8 cellular contexts compared by ENCODE assay signal in the genomic region with DNA sequence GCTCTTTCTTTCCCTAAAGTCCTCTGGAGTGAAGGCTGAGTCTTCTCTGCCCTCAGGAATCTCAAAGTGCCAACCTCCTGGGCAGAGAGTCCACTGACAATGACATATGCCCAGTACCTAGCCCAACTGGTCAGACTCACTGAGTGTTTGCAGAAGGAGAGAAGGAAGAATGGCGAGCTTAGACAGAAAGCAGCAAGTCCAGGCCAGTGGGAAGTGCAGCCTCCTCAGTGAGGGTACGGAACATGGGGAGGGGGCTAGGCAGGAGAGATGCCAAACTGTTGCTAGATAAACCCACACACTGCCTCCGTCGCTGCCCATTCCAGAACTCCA. TPM values are rescaled to one million over a fixed set of nuclear protein-coding genes. Genes with fewer than 3 reads are reported as not detected.
A peak's percentile ranks its signal among the peaks of the same experiment; 100 is the strongest.
DNase-seq lines count a peak whose midpoint lies in the region; ATAC-seq, FAIRE-seq and TF ChIP-seq lines count a peak whose summit lies in the region.

No MANE protein-coding gene starts in this region.

- TF ChIP-seq CTCF in DOHH2 (IDR thresholded peaks at IDR 0.05; ENCODE audit: low read depth, low read length, poor library complexity, severe bottlenecking), result no peak
- no peak for TF ChIP-seq CTCF in endothelial cell of umbilical vein (IDR thresholded peaks at IDR 0.05; ENCODE audit: extremely low read depth in 1 of 2, insufficient read depth in 1 of 2, low read depth in 1 of 2, low read length in 2 of 2)
- TF ChIP-seq CTCF in osteocyte (IDR thresholded peaks at IDR 0.05), result no peak

- dilution Hi-C loops in endothelial cell of umbilical vein (cut with MboI; ENCODE audit: extremely low pct_ligation_motif_present, low sequenced_read_pairs), result no loop called here

- H3K27ac ChIP-seq in DOHH2 (ENCODE audit: low read depth, low read length), result no peak overlapping the region
- H3K27ac ChIP-seq in endothelial cell of umbilical vein (ENCODE audit: insufficient read depth, low read depth, low read length), result peak overlapping the region; percentile 52

- peak; percentile 28 for FAIRE-seq in endothelial cell of umbilical vein (lab: Jason Lieb, UNC)

- H2AFZ ChIP-seq in endothelial cell of umbilical vein (ENCODE audit: low read depth, low read length), result peak overlapping the region; percentile 98

- no TSS peak for BruUV-seq in endothelial cell of umbilical vein (replicated peaks; lab: Mats Ljungman, UMichigan)

- peaks cover 12% of the 10 kb centered on the region for H3K4me1 Mint-ChIP-seq in osteocyte (ENCODE audit: unreplicated experiment)

- DNase-seq in NT2/D1 (ENCODE audit: low read depth, low spot score) (no peak), endothelial cell of umbilical vein (ENCODE audit: low read depth, low spot score) (no peak), osteocyte (ENCODE audit: extremely low spot score, unreplicated experiment) (no peak), NCI-H1930 (lab: John Stamatoyannopoulos, UW) (no peak), NCI-H2107 (lab: John Stamatoyannopoulos, UW) (no peak)

- H3K36me3 ChIP-seq in DOHH2 (ENCODE audit: control insufficient read depth, low read length) (peaks cover 26% of the 10 kb centered on the region), NT2/D1 (ENCODE audit: insufficient read depth, insufficient read length, low read length) (peaks cover 40% of the 10 kb centered on the region), endothelial cell of umbilical vein (ENCODE audit: control insufficient read depth in 2 of 2, extremely low read depth in 1 of 2, insufficient read depth in 2 of 2, low read length in 2 of 2) (peaks cover 0 to 7% of the 10 kb centered on the region in 2 experiments)

- no peaks in the 10 kb centered on the region for H3K9me1 ChIP-seq in endothelial cell of umbilical vein (replicated peaks; ENCODE audit: control insufficient read depth, extremely low read depth, insufficient read depth, low read length)

- H3K4me2 ChIP-seq in DOHH2 (ENCODE audit: low read length) (peak overlapping the region; percentile 76), endothelial cell of umbilical vein (ENCODE audit: insufficient read depth, low read length) (peak overlapping the region; percentile 79)

- no peak for TF ChIP-seq POLR2A in endothelial cell of umbilical vein (IDR thresholded peaks at IDR 0.05; ENCODE audit: low read depth, low read length)

- peak overlapping the region; percentile 73 for H3K4me3 ChIP-seq in DOHH2 (ENCODE audit: low read length)
- peak overlapping the region; percentile 71 for H3K4me3 ChIP-seq in NT2/D1 (ENCODE audit: insufficient read length, low read depth)
- peak overlapping the region; percentile 73 to 87 (median 78) for H3K4me3 ChIP-seq in endothelial cell of umbilical vein (replicated peaks in 1 of 3; ENCODE audit: insufficient read depth in 1 of 3, low read depth in 1 of 3, low read length in 3 of 3)

- H3K9ac ChIP-seq in NT2/D1 (ENCODE audit: insufficient read length, low read depth), result peak overlapping the region; percentile 97
- H3K9ac ChIP-seq in endothelial cell of umbilical vein (replicated peaks; ENCODE audit: extremely low read depth, insufficient read depth, low read length), result peak overlapping the region; percentile 69

- H3K4me1 ChIP-seq in DOHH2 (ENCODE audit: control insufficient read depth, low read length), result peaks cover 24% of the 10 kb centered on the region
- H3K4me1 ChIP-seq in NT2/D1 (ENCODE audit: insufficient read depth, insufficient read length), result peaks cover 7% of the 10 kb centered on the region
- H3K4me1 ChIP-seq in endothelial cell of umbilical vein (ENCODE audit: control insufficient read depth, extremely low read depth, insufficient read depth, low read length), result peaks cover 8% of the 10 kb centered on the region

- H3K27ac Mint-ChIP-seq in osteocyte (ENCODE audit: unreplicated experiment), result peak overlapping the region; percentile 94

- H3F3A ChIP-seq in DOHH2 (ENCODE audit: control insufficient read depth, insufficient read depth), result peaks cover 11% of the 10 kb centered on the region

- no peaks in the 10 kb centered on the region for H3K9me2 ChIP-seq in DOHH2 (replicated peaks; ENCODE audit: control insufficient read depth, low read length)

- intact Hi-C loops in endothelial cell of umbilical vein (cut with micrococcal nuclease), result loop anchor here (1.0 kb wide), 2 partner anchors 12 to 31 kb away; partner anchors contain the start of gene SRP68

- H3K36me3 Mint-ChIP-seq in osteocyte (ENCODE audit: unreplicated experiment), result peaks cover 15% of the 10 kb centered on the region

- peak overlapping the region; percentile 98 for H3K4me3 Mint-ChIP-seq in osteocyte (ENCODE audit: unreplicated experiment)

- POLR2A ChIA-PET in endothelial cell of umbilical vein (lab: Charles Lee), result interaction anchor here (0.6 to 1.2 kb wide), 2 partner anchors 31 to 164 kb away, joined by 5 read pairs; partner anchors contain the start of gene SRP68

- no peaks in the 10 kb centered on the region for H4K20me1 ChIP-seq in DOHH2 (ENCODE audit: control insufficient read depth, insufficient read depth, low read depth, low read length)
- H4K20me1 ChIP-seq in endothelial cell of umbilical vein (replicated peaks; ENCODE audit: control insufficient read depth, extremely low read depth, insufficient read depth, low read length), result no peaks in the 10 kb centered on the region

- H3K9me3 Mint-ChIP-seq in osteocyte (ENCODE audit: unreplicated experiment), result no peaks in the 10 kb centered on the region

- no peaks in the 10 kb centered on the region for H3K27me3 Mint-ChIP-seq in osteocyte (ENCODE audit: unreplicated experiment)

- CTCF ChIA-PET in endothelial cell of umbilical vein (lab: Charles Lee), result interaction anchor here (1.0 to 4.2 kb wide), 9 partner anchors 10 to 295 kb away, joined by 3 to 24 read pairs (median 4); partner anchors contain the start of genes MRPL38 and PRPSAP1

- H3K27me3 ChIP-seq in DOHH2 (ENCODE audit: control insufficient read depth, low read length), result no peaks in the 10 kb centered on the region
- no peaks in the 10 kb centered on the region for H3K27me3 ChIP-seq in NT2/D1 (ENCODE audit: insufficient read depth, insufficient read length)
- H3K27me3 ChIP-seq in endothelial cell of umbilical vein (ENCODE audit: control insufficient read depth in 2 of 2, insufficient read depth in 2 of 2, low read length in 2 of 2), result no peaks in the 10 kb centered on the region

- no peaks in the 10 kb centered on the region for H3K9me3 ChIP-seq in DOHH2 (ENCODE audit: control insufficient read depth, insufficient read depth, low read length)
- H3K9me3 ChIP-seq in NT2/D1 (ENCODE audit: insufficient read depth, low read length), result no peaks in the 10 kb centered on the region
- no peaks in the 10 kb centered on the region for H3K9me3 ChIP-seq in endothelial cell of umbilical vein (replicated peaks; ENCODE audit: control insufficient read depth, insufficient read depth, low read length)

- H3K79me2 ChIP-seq in DOHH2 (ENCODE audit: control insufficient read depth, low read length) (peaks cover 19% of the 10 kb centered on the region), endothelial cell of umbilical vein (ENCODE audit: control insufficient read depth, insufficient read depth, low read length) (peaks cover 11% of the 10 kb centered on the region)

- ATAC-seq in HG03095 (IDR thresholded peaks at IDR 0.05; ENCODE audit: unreplicated experiment), result no peak
- ATAC-seq in HG03039 (IDR thresholded peaks at IDR 0.05; ENCODE audit: unreplicated experiment), result no peak

RNA-seq across cellular contexts. Expression of gene EXOC7, which starts 0.7 kb away (rescaled TPM):
- total RNA-seq in endothelial cell of umbilical vein (122 and 137 TPM in 2 replicates), osteocyte (158 and 164 TPM in 2 replicates)
- polyA plus RNA-seq in endothelial cell of umbilical vein, result 91.5 and 104 TPM in 2 replicates
- polyA plus RNA-seq in endothelial cell of umbilical vein (2011; cell fraction: cytosol; rRNA removed), result 75.7 and 77.3 TPM in 2 replicates
- polyA plus RNA-seq in endothelial cell of umbilical vein (2011; cell fraction: nucleus; rRNA removed), result 211 and 239 TPM in 2 replicates
- polyA plus RNA-seq in endothelial cell of umbilical vein (2012), result 127 and 145 TPM in 2 replicates
- 135 and 149 TPM in 2 replicates for polyA minus RNA-seq in endothelial cell of umbilical vein
- 57.0 TPM for polyA minus RNA-seq in endothelial cell of umbilical vein (2011; cell fraction: cytosol; rRNA and poly(A)+ RNA removed)
- 89.1 and 93.6 TPM in 2 replicates for polyA minus RNA-seq in endothelial cell of umbilical vein (2011; cell fraction: nucleus; rRNA and poly(A)+ RNA removed)

RNA-seq across cellular contexts. Expression of gene ZACN, which starts 23.9 kb away (rescaled TPM):
- total RNA-seq in endothelial cell of umbilical vein (not detected in 2 replicates), osteocyte (not detected in 2 replicates)
- 0.05 and 0.18 TPM in 2 replicates for polyA plus RNA-seq in endothelial cell of umbilical vein
- polyA plus RNA-seq in endothelial cell of umbilical vein (2011; cell fraction: cytosol; rRNA removed), result 0.03 and 0.13 TPM in 2 replicates
- polyA plus RNA-seq in endothelial cell of umbilical vein (2011; cell fraction: nucleus; rRNA removed), result 0.34 and 0.50 TPM in 2 replicates
- 0.41 and 3.6 TPM in 2 replicates for polyA plus RNA-seq in endothelial cell of umbilical vein (2012)
- not detected in 2 replicates for polyA minus RNA-seq in endothelial cell of umbilical vein
- polyA minus RNA-seq in endothelial cell of umbilical vein (2011; cell fraction: cytosol; rRNA and poly(A)+ RNA removed), result not detected
- polyA minus RNA-seq in endothelial cell of umbilical vein (2011; cell fraction: nucleus; rRNA and poly(A)+ RNA removed), result not detected in 2 replicates

RNA-seq across cellular contexts. Expression of gene GALR2, which starts 28.3 kb away (rescaled TPM):
- total RNA-seq in endothelial cell of umbilical vein (not detected in 2 replicates), osteocyte (not detected in 2 replicates)
- polyA plus RNA-seq in endothelial cell of umbilical vein, result 0.47 and 0.53 TPM in 2 replicates
- 0.14 TPM in 2 replicates for polyA plus RNA-seq in endothelial cell of umbilical vein (2011; cell fraction: cytosol; rRNA removed)
- polyA plus RNA-seq in endothelial cell of umbilical vein (2011; cell fraction: nucleus; rRNA removed), result 0.27 TPM in 1 of 2 replicates, not detected in the other
- 0.20 TPM in 1 of 2 replicates, not detected in the other for polyA plus RNA-seq in endothelial cell of umbilical vein (2012)
- 0.17 TPM in 1 of 2 replicates, not detected in the other for polyA minus RNA-seq in endothelial cell of umbilical vein
- 0.72 TPM for polyA minus RNA-seq in endothelial cell of umbilical vein (2011; cell fraction: cytosol; rRNA and poly(A)+ RNA removed)
- polyA minus RNA-seq in endothelial cell of umbilical vein (2011; cell fraction: nucleus; rRNA and poly(A)+ RNA removed), result not detected in 2 replicates

RNA-seq across cellular contexts. Expression of gene SRP68, which starts 30.6 kb away (rescaled TPM):
- total RNA-seq in endothelial cell of umbilical vein (77.6 and 81.7 TPM in 2 replicates), osteocyte (73.7 and 74.7 TPM in 2 replicates)
- polyA plus RNA-seq in endothelial cell of umbilical vein, result 55.8 and 64.6 TPM in 2 replicates
- 60.5 and 79.4 TPM in 2 replicates for polyA plus RNA-seq in endothelial cell of umbilical vein (2011; cell fraction: cytosol; rRNA removed)
- 62.9 and 65.6 TPM in 2 replicates for polyA plus RNA-seq in endothelial cell of umbilical vein (2011; cell fraction: nucleus; rRNA removed)
- 73.2 and 88.3 TPM in 2 replicates for polyA plus RNA-seq in endothelial cell of umbilical vein (2012)
- polyA minus RNA-seq in endothelial cell of umbilical vein, result 63.1 and 67.7 TPM in 2 replicates
- polyA minus RNA-seq in endothelial cell of umbilical vein (2011; cell fraction: cytosol; rRNA and poly(A)+ RNA removed), result 28.5 TPM
- 47.6 and 56.8 TPM in 2 replicates for polyA minus RNA-seq in endothelial cell of umbilical vein (2011; cell fraction: nucleus; rRNA and poly(A)+ RNA removed)

RNA-seq across cellular contexts. Expression of gene FOXJ1, which starts 38.1 kb away (rescaled TPM):
- total RNA-seq in endothelial cell of umbilical vein, result not detected in 2 replicates
- not detected in 2 replicates for polyA plus RNA-seq in endothelial cell of umbilical vein
- polyA plus RNA-seq in endothelial cell of umbilical vein (2011; cell fraction: cytosol; rRNA removed), result not detected in 2 replicates
- polyA plus RNA-seq in endothelial cell of umbilical vein (2011; cell fraction: nucleus; rRNA removed), result not detected in 2 replicates
- not detected in 2 replicates for polyA plus RNA-seq in endothelial cell of umbilical vein (2012)
- polyA minus RNA-seq in endothelial cell of umbilical vein, result not detected in 2 replicates
- not detected for polyA minus RNA-seq in endothelial cell of umbilical vein (2011; cell fraction: cytosol; rRNA and poly(A)+ RNA removed)
- not detected in 2 replicates for polyA minus RNA-seq in endothelial cell of umbilical vein (2011; cell fraction: nucleus; rRNA and poly(A)+ RNA removed)
- 0.13 TPM in 2 replicates for total RNA-seq in osteocyte
